In the genomic region with DNA sequence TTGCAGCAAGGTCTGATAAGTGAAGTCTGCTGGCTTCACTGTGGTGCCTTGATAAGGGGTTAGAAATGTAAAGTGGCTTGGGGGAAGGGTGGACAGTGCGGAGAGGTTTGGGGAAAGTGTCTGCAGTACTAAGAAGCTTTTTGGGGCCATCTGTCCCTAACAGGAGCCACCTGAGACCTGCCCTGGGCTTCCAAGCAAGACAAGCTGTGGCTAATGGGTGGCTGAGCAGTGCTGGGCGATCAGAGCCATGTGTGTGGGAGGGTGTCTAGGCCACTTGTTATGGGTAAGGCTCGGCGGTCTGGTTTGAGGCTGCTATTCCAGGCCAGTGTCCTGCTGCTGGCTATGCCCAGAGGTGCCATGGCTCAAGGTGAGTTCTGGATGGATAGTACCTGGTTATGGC, we compare ENCODE assay signal across 18 cellular contexts.
"Had no signal": no experiment of that assay in that cellular context is flagged by ENCODE, and none has a peak within 500 bp of the region (broad histone marks: within the 10 kb centered on the region; RNA-seq: fewer than 3 reads in every experiment).

No MANE protein-coding gene starts in this region.

- H3K4me1 ChIP-seq: left lung, prostate gland, right atrium auricular region, tibial nerve had no signal

- H3K27me3 ChIP-seq: left lung, right atrium auricular region, tibial nerve had no signal

- H3K9me3 ChIP-seq: left lung, prostate gland, tibial nerve had no signal

- H3K27ac Mint-ChIP-seq: activated naive CD8-positive, alpha-beta T cell; activated T-helper 1 cell treated with anti-CD3 and anti-CD28 coated beads, Interleukin-12 subunit alpha, Interleukin-12 subunit beta, Interleukin-2, Interleukin-4 antibody, amounts not matched to agents 30 ng/mL and 10 ng/mL and 1 ng/mL, durations not matched to agents 14 hours and 24 hours and 36 hours; effector memory CD8-positive, alpha-beta T cell; stimulated activated naive CD8-positive, alpha-beta T cell treated with anti-CD3 and anti-CD28 coated beads, Interleukin-15, Interleukin-2, amounts not matched to agents 100 ng/mL and 50 ng/mL, for 24 hours had no signal

- H3K27ac ChIP-seq: left lung, prostate gland, right atrium auricular region, tibial nerve had no signal

- H3K36me3 ChIP-seq: left lung, prostate gland, right atrium auricular region, tibial nerve had no signal

- DNase-seq: activated CD4-positive, alpha-beta T cell treated with anti-CD3 and anti-CD28 coated beads, Interleukin-2, amount 50 U/mL, for 48 hours; activated gamma-delta T cell treated with Interleukin-2 at 50 U/mL for 16 hours; activated T-cell treated with anti-CD3 and anti-CD28 coated beads for 4 hours; amniotic stem cell; dermis blood vessel endothelial cell; effector memory CD8-positive, alpha-beta T cell; foreskin fibroblast; hypothalamus; left lung; stimulated activated CD4-positive, alpha-beta T cell treated with anti-CD3 and anti-CD28 coated beads, Interleukin-2, amount 100 ng/mL, for 24 hours; T1000 had no signal

- H3K4me3 Mint-ChIP-seq: activated naive CD8-positive, alpha-beta T cell; activated T-helper 1 cell treated with anti-CD3 and anti-CD28 coated beads, Interleukin-12 subunit alpha, Interleukin-12 subunit beta, Interleukin-2, Interleukin-4 antibody, amounts not matched to agents 30 ng/mL and 10 ng/mL and 1 ng/mL, durations not matched to agents 14 hours and 24 hours and 36 hours; effector memory CD8-positive, alpha-beta T cell; neural crest cell; stimulated activated naive CD8-positive, alpha-beta T cell treated with anti-CD3 and anti-CD28 coated beads, Interleukin-15, Interleukin-2, amounts not matched to agents 100 ng/mL and 50 ng/mL, for 24 hours had no signal

- H3K4me3 ChIP-seq: left lung, prostate gland, right atrium auricular region, tibial nerve had no signal

- H3K36me3 Mint-ChIP-seq: activated naive CD8-positive, alpha-beta T cell had no signal

- H3K27me3 Mint-ChIP-seq: activated naive CD8-positive, alpha-beta T cell; effector memory CD8-positive, alpha-beta T cell; stimulated activated naive CD8-positive, alpha-beta T cell treated with anti-CD3 and anti-CD28 coated beads, Interleukin-15, Interleukin-2, amounts not matched to agents 100 ng/mL and 50 ng/mL, for 24 hours had no signal

- H3K9me3 Mint-ChIP-seq: activated T-helper 1 cell treated with anti-CD3 and anti-CD28 coated beads, Interleukin-12 subunit alpha, Interleukin-12 subunit beta, Interleukin-2, Interleukin-4 antibody, amounts not matched to agents 30 ng/mL and 10 ng/mL and 1 ng/mL, durations not matched to agents 14 hours and 24 hours and 36 hours; effector memory CD8-positive, alpha-beta T cell; neural crest cell; stimulated activated naive CD8-positive, alpha-beta T cell treated with anti-CD3 and anti-CD28 coated beads, Interleukin-15, Interleukin-2, amounts not matched to agents 100 ng/mL and 50 ng/mL, for 24 hours had no signal
